Comparison of ENCODE assay signal across 8 cellular contexts in the genomic region with DNA sequence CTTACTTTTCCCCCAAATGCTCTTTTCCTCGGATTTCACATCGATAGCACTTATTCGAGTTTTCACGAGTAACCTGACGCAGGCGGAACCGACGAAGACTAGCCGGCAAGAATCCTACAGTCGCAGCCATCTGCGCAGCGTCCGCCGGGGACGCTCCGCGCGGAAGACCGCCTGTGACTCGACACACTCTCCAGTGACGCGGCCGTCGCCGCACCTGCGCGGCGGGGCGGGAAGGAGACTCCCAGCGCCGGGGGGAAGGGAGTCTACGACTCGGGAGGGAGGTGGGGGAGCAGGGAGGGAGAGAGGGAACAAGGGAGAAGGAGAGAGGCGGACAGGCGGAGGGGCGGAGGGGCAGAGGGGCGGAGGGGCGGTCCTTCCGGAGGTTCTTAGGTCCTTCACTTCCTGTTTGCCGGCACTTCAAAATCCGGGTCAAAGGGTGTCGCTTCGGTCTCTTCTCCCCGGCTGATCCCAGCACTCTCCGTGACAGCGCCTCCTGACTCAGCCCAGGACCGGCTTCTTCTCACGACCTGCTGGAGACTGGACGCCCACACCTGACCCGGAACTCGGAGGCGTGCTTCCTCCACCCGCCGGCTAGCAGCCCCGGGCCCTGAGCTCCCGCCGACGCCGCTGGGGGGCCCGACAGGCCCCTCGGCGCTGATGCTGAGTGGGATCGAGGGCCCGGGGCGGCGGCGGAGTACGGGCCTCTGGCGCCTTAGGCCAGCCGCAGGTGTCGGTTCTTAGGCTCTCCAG. TPM values are rescaled to one million over a fixed set of nuclear protein-coding genes. Genes with fewer than 3 reads are reported as not detected.
DNase-seq lines count a peak whose midpoint lies in the region; ATAC-seq and TF ChIP-seq lines count a peak whose summit lies in the region.

Gene USP38, plus strand, starts transcription at position 415 of the 750 bp plus-strand sequence. CDS start 534 bp downstream, outside the sequence.

- intact Hi-C loops in CD4-positive, alpha-beta T cell (cut with DNase I, micrococcal nuclease) = loop anchor here (2.0 to 10.0 kb wide), 5 partner anchors 328 to 1993 kb away; partner anchors contain the start of genes SMARCA5 (in 2 of the 2), ABCE1 (in 1 of the 2), ANAPC10 (in 1 of the 2) and INPP4B (in 1 of the 2)
- intact Hi-C loops in activated CD8-positive, alpha-beta T cell treated with anti-CD3 and anti-CD28 coated beads for 36 hours (cut with micrococcal nuclease) = loop anchor here (10.0 kb wide), 1 partner anchor 330 kb away; the partner anchor contains the start of gene SMARCA5
- intact Hi-C loops in lower lobe of right lung (cut with DNase I) = no loop called here

- peak within 1 kb of the TSS; percentile 91 for H3K4me3 Mint-ChIP-seq in CD4-positive, alpha-beta T cell
- peak within 1 kb of the TSS; percentile 82 for H3K4me3 Mint-ChIP-seq in activated CD8-positive, alpha-beta T cell treated with anti-CD3 and anti-CD28 coated beads for 36 hours

- no peak for TF ChIP-seq CTCF in CD4-positive, alpha-beta T cell (IDR thresholded peaks at IDR 0.05)
- TF ChIP-seq CTCF in activated CD8-positive, alpha-beta T cell treated with anti-CD3 and anti-CD28 coated beads for 36 hours (IDR thresholded peaks at IDR 0.05) = no peak
- TF ChIP-seq CTCF in lower lobe of right lung (IDR thresholded peaks at IDR 0.05) = no peak

- H3K27ac ChIP-seq in CD4-positive, alpha-beta T cell (ENCODE audit: low read depth, low read length) = peak within 1 kb of the TSS; percentile 93
- peak within 1 kb of the TSS; percentile 92 for H3K27ac ChIP-seq in lower lobe of right lung

- H3K4me3 ChIP-seq in lower lobe of right lung = peak within 1 kb of the TSS; percentile 90

- peak; percentile 84 for ATAC-seq in CD4-positive, alpha-beta T cell (ENCODE audit: poor library complexity)
- ATAC-seq in GM19438 (IDR thresholded peaks at IDR 0.05; ENCODE audit: low read depth, unreplicated experiment) = peak; percentile 69
- ATAC-seq in HG03575 (IDR thresholded peaks at IDR 0.05; ENCODE audit: extremely low read depth, insufficient number of reproducible peaks, low FRiP score, unreplicated experiment) = peak; percentile 30
- ATAC-seq in activated CD8-positive, alpha-beta T cell treated with anti-CD3 and anti-CD28 coated beads for 36 hours = peak; percentile 90
- ATAC-seq in lower lobe of right lung = peak; percentile 96 to 98

- H3K27ac Mint-ChIP-seq in CD4-positive, alpha-beta T cell = peak within 1 kb of the TSS; percentile 97
- H3K27ac Mint-ChIP-seq in activated CD8-positive, alpha-beta T cell treated with anti-CD3 and anti-CD28 coated beads for 36 hours = peak within 1 kb of the TSS; percentile 94

- H3K36me3 Mint-ChIP-seq in CD4-positive, alpha-beta T cell (ENCODE audit: low read depth) = peaks cover 43% of the 10 kb centered on the region
- H3K36me3 Mint-ChIP-seq in activated CD8-positive, alpha-beta T cell treated with anti-CD3 and anti-CD28 coated beads for 36 hours (ENCODE audit: low read depth) = peaks cover 38% of the 10 kb centered on the region

- peaks cover 34% of the 10 kb centered on the region for H3K4me1 ChIP-seq in lower lobe of right lung

- POLR2A ChIA-PET in CD4-positive, alpha-beta T cell (lab: Charles Lee) = interaction anchor here (0.7 to 0.8 kb wide), 2 partner anchors 9 to 1970 kb away, joined by 3 to 4 read pairs; no protein-coding TSS in a partner anchor
- POLR2A ChIA-PET in activated CD8-positive, alpha-beta T cell treated with anti-CD3 and anti-CD28 coated beads for 36 hours (lab: Charles Lee) = interaction anchor here (1.3 kb wide), 1 partner anchor 329 kb away, joined by 6 read pairs; the partner anchor contains the start of gene SMARCA5

- H3K9me3 Mint-ChIP-seq in CD4-positive, alpha-beta T cell = no peaks in the 10 kb centered on the region
- H3K9me3 Mint-ChIP-seq in activated CD8-positive, alpha-beta T cell treated with anti-CD3 and anti-CD28 coated beads for 36 hours = no peaks in the 10 kb centered on the region

- peaks cover 14% of the 10 kb centered on the region for H3K36me3 ChIP-seq in lower lobe of right lung

- CTCF ChIA-PET in CD4-positive, alpha-beta T cell (lab: Charles Lee) = no interaction called here
- CTCF ChIA-PET in activated CD8-positive, alpha-beta T cell treated with anti-CD3 and anti-CD28 coated beads for 36 hours (lab: Charles Lee) = interaction anchor here (1.0 kb wide), 1 partner anchor 330 kb away, joined by 3 read pairs; no protein-coding TSS in a partner anchor

- no peaks in the 10 kb centered on the region for H3K27me3 Mint-ChIP-seq in CD4-positive, alpha-beta T cell
- H3K27me3 Mint-ChIP-seq in activated CD8-positive, alpha-beta T cell treated with anti-CD3 and anti-CD28 coated beads for 36 hours = no peaks in the 10 kb centered on the region

- no peaks in the 10 kb centered on the region for H3K9me3 ChIP-seq in CD4-positive, alpha-beta T cell (ENCODE audit: control insufficient read depth, low read length)
- H3K9me3 ChIP-seq in lower lobe of right lung = no peaks in the 10 kb centered on the region

- H3K27me3 ChIP-seq in CD4-positive, alpha-beta T cell (ENCODE audit: control insufficient read depth, insufficient read depth, low read length) = no peaks in the 10 kb centered on the region
- H3K27me3 ChIP-seq in lower lobe of right lung (ENCODE audit: low read depth) = no peaks in the 10 kb centered on the region

- peak; percentile 73 to 84 (median 80) for DNase-seq in CD4-positive, alpha-beta T cell
- DNase-seq in NCI-H82 treated with DMSO at 0.1 percent for 48 hours (lab: John Stamatoyannopoulos, UW; ENCODE audit: unreplicated experiment) (peak; percentile 80), ecto neural progenitor cell (ENCODE audit: low spot score) (peak; percentile 91), lower lobe of right lung (peak; percentile 93)
- DNase-seq in activated CD8-positive, alpha-beta T cell treated with anti-CD3 and anti-CD28 coated beads for 36 hours = peak; percentile 95
- peak; percentile 75 to 88 (median 85) for DNase-seq in stimulated activated CD4-positive, alpha-beta T cell treated with anti-CD3 and anti-CD28 coated beads, TNF-alpha, amount 100 ng/mL, for 24 hours (ENCODE audit: low read depth in 3 of 3)

- H3K4me1 Mint-ChIP-seq in CD4-positive, alpha-beta T cell (ENCODE audit: low read depth) = peaks cover 77% of the 10 kb centered on the region
- peaks cover 35% of the 10 kb centered on the region for H3K4me1 Mint-ChIP-seq in activated CD8-positive, alpha-beta T cell treated with anti-CD3 and anti-CD28 coated beads for 36 hours (ENCODE audit: low read depth)

RNA-seq across cellular contexts. Expression of gene USP38, which starts in this region (rescaled TPM):
- 10 to 100 TPM; 34.2 to 35.7 TPM for total RNA-seq in CD4-positive, alpha-beta T cell
- 10 to 100 TPM; 16.8 to 18.5 TPM for total RNA-seq in activated CD8-positive, alpha-beta T cell treated with anti-CD3 and anti-CD28 coated beads for 36 hours
- 25.6 TPM for total RNA-seq in lower lobe of right lung

Comparison
In these comparisons a context has a peak if more than half of its experiments do, and no peak if none do; other contexts are left out.
1. Peak in every context shown above with its lines: DNase-seq, ATAC-seq, H3K4me3 ChIP-seq and H3K27ac ChIP-seq.
2. ATAC-seq: peak in every context shown above with its lines; median percentile 97 in lower lobe of right lung; 90 in activated CD8-positive, alpha-beta T cell treated with anti-CD3 and anti-CD28 coated beads for 36 hours; 84 in CD4-positive, alpha-beta T cell; 69 in GM19438; 30 in HG03575.